ENCODE assay signal across 1 cellular context in genomic region chr20:51553897-51554504, GRCh38.
TF ChIP-seq lines count a peak whose summit lies in the region.

No MANE protein-coding gene starts in this region.

TF ChIP-seq in IMR-90, 13 proteins besides CTCF, POLR2A, EP300 and RAD21:
- TF ChIP-seq ELK1 (IDR thresholded peaks at IDR 0.05; ENCODE audit: borderline replicate concordance, low read depth, low read length) (no peak), MAZ (IDR thresholded peaks at IDR 0.05; ENCODE audit: borderline replicate concordance, low read depth, low read length) (no peak), MAFK (IDR thresholded peaks at IDR 0.05; ENCODE audit: low read depth, low read length) (no peak), CEBPB (IDR thresholded peaks at IDR 0.05; ENCODE audit: low read depth, low read length) (no peak), CHD1 (IDR thresholded peaks at IDR 0.05; ENCODE audit: low read depth, low read length) (no peak), SMC3 (IDR thresholded peaks at IDR 0.05; ENCODE audit: low read depth, low read length) (no peak), NFE2L2 (IDR thresholded peaks at IDR 0.05; ENCODE audit: low read depth, low read length) (no peak), USF2 (IDR thresholded peaks at IDR 0.05; ENCODE audit: low read depth, low read length) (no peak), RCOR1 (IDR thresholded peaks at IDR 0.05; ENCODE audit: insufficient replicate concordance, low read length) (no peak), BHLHE40 (IDR thresholded peaks at IDR 0.05; ENCODE audit: low read depth, low read length) (no peak), RFX5 (IDR thresholded peaks at IDR 0.05; ENCODE audit: low read depth, low read length) (no peak), MXI1 (IDR thresholded peaks at IDR 0.05; ENCODE audit: borderline replicate concordance, low read depth, low read length) (no peak), FOS (IDR thresholded peaks at IDR 0.05; ENCODE audit: low read depth, low read length) (no peak)
